ENCODE assay signal across 8 cellular contexts in the genomic region with DNA sequence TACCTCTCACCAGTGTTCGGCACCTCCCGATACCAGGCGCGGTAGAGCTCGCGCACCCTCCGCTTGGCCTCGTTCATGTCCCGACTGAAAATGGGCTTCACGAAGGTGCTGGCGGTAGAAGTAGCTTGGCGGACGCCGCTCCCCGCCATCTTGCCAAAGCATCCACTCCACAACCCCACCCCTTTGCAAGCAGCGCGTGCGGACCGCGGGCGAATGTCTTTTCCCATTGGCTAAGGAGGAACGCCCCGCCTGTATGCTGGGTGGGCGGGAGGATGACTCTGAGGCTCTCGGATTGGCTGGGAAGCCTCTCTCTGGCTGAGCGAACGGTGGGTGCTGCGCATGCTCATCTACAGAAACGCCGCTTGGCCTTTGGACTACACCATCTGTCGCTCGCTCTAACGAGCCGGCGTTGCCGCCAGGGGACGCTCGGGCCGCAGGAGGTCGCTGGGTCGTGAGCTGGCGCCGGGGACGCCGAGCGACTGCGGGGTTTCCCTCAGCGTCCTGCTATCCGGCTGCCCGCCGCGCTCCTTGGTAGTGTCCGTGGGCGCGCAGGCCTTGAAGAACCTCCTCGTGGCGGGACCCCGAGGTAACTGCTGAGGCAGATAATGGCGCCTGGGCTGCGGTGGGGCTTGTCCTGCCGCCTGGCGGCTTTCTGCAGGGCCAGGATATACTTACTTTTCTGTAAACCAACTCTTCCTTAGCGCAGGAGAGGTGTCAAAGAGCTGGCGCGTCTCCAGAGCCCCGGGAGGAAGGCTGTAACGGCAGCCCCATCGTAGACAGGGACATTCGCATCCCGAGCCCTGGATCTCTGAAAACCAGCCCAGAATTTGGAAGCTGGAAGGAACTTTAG. TPM values are rescaled to one million over a fixed set of nuclear protein-coding genes. Genes with fewer than 3 reads are reported as not detected.
DNase-seq lines count a peak whose midpoint lies in the region; FAIRE-seq and TF ChIP-seq lines count a peak whose summit lies in the region.

TSS of gene NDUFA6 (minus strand) at position 177 of the 850 bp plus-strand sequence. CDS start at position 149, 28 bp downstream.

- peak within 1 kb of the TSS; percentile 92 to 99 (median 98) for H3K27ac ChIP-seq in stomach

- WGBS in stomach, 5 donors = 0 to 1% (median 0%) methylated on average over 30 to 70 of the region's 70 CpGs

- peak within 1 kb of the TSS; percentile 96 for H3K4me3 Mint-ChIP-seq in nephron progenitor cell

- intact Hi-C loops in stomach (cut with DNase I; ENCODE audit: low total_unique reads) = no loop called here

- H3K4me3 ChIP-seq in Loucy (ENCODE audit: low read length, poor library complexity, severe bottlenecking) (peak within 1 kb of the TSS; percentile 92), fibroblast of the aortic adventitia (ENCODE audit: low read depth, low read length) (peak within 1 kb of the TSS; percentile 97), stomach (peak within 1 kb of the TSS; percentile 77 to 90 (median 84))

- peaks cover 14% of the 10 kb centered on the region for H3K36me3 ChIP-seq in Loucy (ENCODE audit: insufficient read depth, low read length)
- H3K36me3 ChIP-seq in stomach = peaks cover 8 to 18% (median 15%) of the 10 kb centered on the region in 4 donors

- H3K9me2 ChIP-seq in Loucy (replicated peaks; ENCODE audit: low read depth, low read length) = no peaks in the 10 kb centered on the region

- peak within 1 kb of the TSS; percentile 99 for H3K27ac Mint-ChIP-seq in nephron progenitor cell

- H3K4me1 ChIP-seq in Loucy (ENCODE audit: insufficient read depth, low read length, poor library complexity, severe bottlenecking) = peaks cover 17% of the 10 kb centered on the region
- peaks cover 20 to 46% (median 30%) of the 10 kb centered on the region in 4 donors for H3K4me1 ChIP-seq in stomach

- peak; percentile 99 for DNase-seq in ELR (ENCODE audit: low read depth)
- DNase-seq in H54 (ENCODE audit: insufficient read length, low spot score) = peak; percentile 86
- peak; percentile 98 for DNase-seq in SHP77 (lab: John Stamatoyannopoulos, UW)
- DNase-seq in activated effector memory CD4-positive, alpha-beta T cell treated with anti-CD3 and anti-CD28 coated beads, Interleukin-2, amount 50 U/mL, for 16 hours = peak; percentile 99
- peak; percentile 98 for DNase-seq in fibroblast of the aortic adventitia (ENCODE audit: low read depth)
- peak; percentile 97 for DNase-seq in nephron progenitor cell
- DNase-seq in stomach = peak; percentile 99

- H3K9me3 Mint-ChIP-seq in nephron progenitor cell = peaks cover 28% of the 10 kb centered on the region

- peaks cover 6% of the 10 kb centered on the region for H3K27me3 Mint-ChIP-seq in nephron progenitor cell (ENCODE audit: low read depth, poor library complexity)

- peak within 1 kb of the TSS; percentile 90 for H3K4me2 ChIP-seq in Loucy (ENCODE audit: low read depth, low read length, poor library complexity, severe bottlenecking)

- peaks cover 44% of the 10 kb centered on the region for H3K79me2 ChIP-seq in Loucy (ENCODE audit: insufficient read depth, low read length)

- H4K20me1 ChIP-seq in Loucy (ENCODE audit: insufficient read depth, low read length, poor library complexity, severe bottlenecking) = peaks cover 18% of the 10 kb centered on the region

- peak; percentile 84 for TF ChIP-seq CTCF in Loucy (conservative IDR thresholded peaks at IDR 0.05; ENCODE audit: low read length)
- TF ChIP-seq CTCF in fibroblast of the aortic adventitia (IDR thresholded peaks at IDR 0.05; ENCODE audit: insufficient read depth, low read length) = peak; percentile 42
- TF ChIP-seq CTCF in nephron progenitor cell (IDR thresholded peaks at IDR 0.05) = peak; percentile 76
- peak in 6 of 7 experiments; percentile 58 to 98 (median 87) for TF ChIP-seq CTCF in stomach (IDR thresholded peaks at IDR 0.05)

- peak; percentile 43 for FAIRE-seq in H54 (lab: Jason Lieb, UNC)

- peaks cover 46% of the 10 kb centered on the region for H3K36me3 Mint-ChIP-seq in nephron progenitor cell (ENCODE audit: low read depth)

- H3K9me3 ChIP-seq in Loucy (ENCODE audit: insufficient read depth, low read depth, low read length) (no peaks in the 10 kb centered on the region), stomach (no peaks in the 10 kb centered on the region)

- TF ChIP-seq POLR2A in H54 (IDR thresholded peaks at IDR 0.05; ENCODE audit: low read depth, low read length) = peak; percentile 71
- peak in 2 of 4 donors; percentile 85 to 90 for TF ChIP-seq POLR2A in stomach (IDR thresholded peaks at IDR 0.05)

- peaks cover 25% of the 10 kb centered on the region for H3K4me1 Mint-ChIP-seq in nephron progenitor cell

- 0 out of 2 replicates have a peak, but pooled peaks cover 4% of the 10 kb centered on the region for H3F3A ChIP-seq in Loucy (ENCODE audit: low read depth)

- TF ChIP-seq EP300 in stomach (IDR thresholded peaks at IDR 0.05) = no peak

- H3K9ac ChIP-seq in Loucy (ENCODE audit: low read depth, low read length, poor library complexity, severe bottlenecking) = peak within 1 kb of the TSS; percentile 93

- H2AFZ ChIP-seq in Loucy (ENCODE audit: low read length) = peak within 1 kb of the TSS; percentile 94

- no peaks in the 10 kb centered on the region for H3K27me3 ChIP-seq in Loucy (ENCODE audit: insufficient read depth, low read length, poor library complexity, severe bottlenecking)
- no peaks in the 10 kb centered on the region for H3K27me3 ChIP-seq in stomach

RNA-seq across cellular contexts. Expression of gene NDUFA6, which starts in this region (rescaled TPM):
- total RNA-seq in fibroblast of the aortic adventitia (ENCODE audit: low replicate concordance) (51.2 and 66.8 TPM in 2 replicates), stomach (10 to 100 TPM; 49.4 to 66.3 (median 59.4) TPM)
- polyA plus RNA-seq in stomach = 100 to 1,000 TPM; 122 to 167 (median 143) TPM

Comparison
In these comparisons a context has a peak if more than half of its experiments do, and no peak if none do; other contexts are left out.
1. Peak in every context shown above with its lines: DNase-seq, H3K4me3 ChIP-seq and H3K27ac ChIP-seq.